Comparison of ENCODE assay signal across 9 cellular contexts in the genomic region with DNA sequence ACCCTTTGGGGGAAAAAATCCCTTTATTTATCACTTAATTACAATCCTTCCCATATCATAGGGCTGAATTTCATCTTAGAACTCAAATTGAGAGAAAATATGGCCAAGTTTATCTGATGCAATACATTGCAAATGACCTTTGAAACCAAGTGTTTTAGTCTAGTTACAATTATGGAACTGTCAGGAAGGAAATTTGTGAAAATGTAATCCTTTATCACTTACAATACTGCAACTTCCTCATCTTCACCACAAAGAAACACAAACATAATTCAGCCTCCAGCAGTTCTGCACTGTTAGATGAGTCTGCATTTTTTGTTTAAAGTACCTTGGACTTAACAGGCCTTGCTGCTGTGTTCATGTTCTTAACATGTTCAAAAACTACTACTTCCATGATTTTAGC. TPM values are rescaled to one million over a fixed set of nuclear protein-coding genes. Genes with fewer than 3 reads are reported as not detected.
DNase-seq lines count a peak whose midpoint lies in the region; ATAC-seq and TF ChIP-seq lines count a peak whose summit lies in the region.
"Had no signal": no experiment of that assay in that cellular context is flagged by ENCODE, and none has a peak within 500 bp of the region (broad histone marks: within the 10 kb centered on the region; RNA-seq: fewer than 3 reads in every experiment).

No MANE protein-coding gene starts in this region.

- H3K36me3 ChIP-seq in mammary epithelial cell (ENCODE audit: insufficient read depth, low read length) (no peaks in the 10 kb centered on the region), gastrocnemius medialis (no peaks in the 10 kb centered on the region)

- no peaks in the 10 kb centered on the region for H3K27me3 ChIP-seq in mammary epithelial cell (ENCODE audit: insufficient read depth, low read length)
- H3K27me3 ChIP-seq in gastrocnemius medialis: no peaks in the 10 kb centered on the region

- no peaks in the 10 kb centered on the region for H3K9me3 ChIP-seq in mammary epithelial cell (replicated peaks; ENCODE audit: insufficient read depth, low read length)
- H3K9me3 ChIP-seq in gastrocnemius medialis: no peaks in the 10 kb centered on the region

- ATAC-seq in gastrocnemius medialis: no peak

- intact Hi-C loops in mammary epithelial cell (cut with micrococcal nuclease): loop anchor here (10.0 kb wide), 1 partner anchor 89 kb away; a partner anchor contains a TSS
- intact Hi-C loops in gastrocnemius medialis (cut with DNase I; ENCODE audit: low total_unique reads): no loop called here

- no peak overlapping the region for H3K9ac ChIP-seq in mammary epithelial cell (ENCODE audit: insufficient read depth, low read length)

- no peaks in the 10 kb centered on the region for H3K79me2 ChIP-seq in mammary epithelial cell (ENCODE audit: insufficient read depth, low read length)

- H2AFZ ChIP-seq in mammary epithelial cell (ENCODE audit: low read depth, low read length): peak overlapping the region; percentile 10

- CTCF ChIA-PET in mammary epithelial cell (lab: Charles Lee; ENCODE audit: low non-redundant PET): no interaction called here

- no TSS peak for BruUV-seq in mammary epithelial cell (replicated peaks; lab: Mats Ljungman, UMichigan)

- TF ChIP-seq CTCF in mammary epithelial cell (conservative IDR thresholded peaks at IDR 0.05 in 1 of 2, IDR thresholded peaks at IDR 0.05 in 1 of 2; ENCODE audit: extremely low read depth in 1 of 2, insufficient read depth in 1 of 2, low read depth in 1 of 2, low read length in 2 of 2): no peak
- no peak for TF ChIP-seq CTCF in gastrocnemius medialis (IDR thresholded peaks at IDR 0.05 in 4 of 5, conservative IDR thresholded peaks at IDR 0.05 in 1 of 5)
- no peak for TF ChIP-seq CTCF in GM10266 (IDR thresholded peaks at IDR 0.05; ENCODE audit: control insufficient read depth, insufficient read depth, low read depth, missing control alignments)

- in situ Hi-C loops in mammary epithelial cell (cut with MboI; ENCODE audit: low sequenced_read_pairs in 2 of 2) (no loop called here), gastrocnemius medialis (cut with MboI; ENCODE audit: low sequenced_read_pairs in 4 of 4) (loop anchor here in 1 of 4 donors (25.0 kb wide), 1 partner anchor 91 kb away; a partner anchor contains a TSS)

- DNase-seq in DMS 273 (lab: John Stamatoyannopoulos, UW; ENCODE audit: unreplicated experiment) (peak; percentile 9), DMS 273 treated with DMSO at 0.1 percent for 48 hours (lab: John Stamatoyannopoulos, UW) (no peak), NCI-H460 (ENCODE audit: extremely low read depth, low read depth) (peak; percentile 77), mammary epithelial cell (no peak), gastrocnemius medialis (no peak), T1000 (lab: John Stamatoyannopoulos, UW) (no peak), GM10266 (ENCODE audit: extremely low spot score) (no peak)
- DNase-seq in stimulated activated CD4-positive, alpha-beta T cell treated with anti-CD3 and anti-CD28 coated beads, Interleukin-2, amount 100 ng/mL, for 48 hours: no peak

- no peak for TF ChIP-seq POLR2A in gastrocnemius medialis (IDR thresholded peaks at IDR 0.05)

- H3K4me2 ChIP-seq in mammary epithelial cell (ENCODE audit: insufficient read depth, low read depth, low read length): no peak overlapping the region

- H3K4me3 ChIP-seq in mammary epithelial cell (replicated peaks in 1 of 3; ENCODE audit: insufficient read depth in 1 of 3, low read depth in 2 of 3, low read length in 3 of 3): no peak overlapping the region
- peak overlapping the region in 3 of 4 donors; percentile 24 to 29 (median 26) for H3K4me3 ChIP-seq in gastrocnemius medialis

- H4K20me1 ChIP-seq in mammary epithelial cell (ENCODE audit: insufficient read depth, low read length): no peaks in the 10 kb centered on the region

- H3K4me1 ChIP-seq in mammary epithelial cell (ENCODE audit: insufficient read depth, low read length) (peaks cover 5% of the 10 kb centered on the region), gastrocnemius medialis (peaks cover 27 to 38% of the 10 kb centered on the region in 2 donors)

- no peak overlapping the region for H3K27ac ChIP-seq in mammary epithelial cell (ENCODE audit: insufficient read depth, low read depth, low read length)
- H3K27ac ChIP-seq in gastrocnemius medialis: peak overlapping the region; percentile 73 to 94 (median 78)
- H3K27ac ChIP-seq: 22Rv1 had no signal

- dilution Hi-C loops in mammary epithelial cell (cut with HindIII; ENCODE audit: low sequenced_read_pairs): no loop called here

RNA-seq across cellular contexts. Expression of a gene that starts 4.6 kb away (rescaled TPM):
- total RNA-seq in NCI-H460 (2014; rRNA removed; shearing (Covaris generic)): 268 and 298 TPM in 2 replicates
- polyA plus RNA-seq in NCI-H460 (2014; cell fraction: nucleus; rRNA removed): 145 and 170 TPM in 2 replicates
- total RNA-seq in mammary epithelial cell (10 to 100 TPM; 38.2 to 66.5 TPM), gastrocnemius medialis (100 to 1,000 TPM in 2 of 4 donors, 10 to 100 TPM in 2; 61.6 to 142 (median 103) TPM)
- polyA plus RNA-seq in mammary epithelial cell: 8.4 TPM
- 17.9 TPM for polyA minus RNA-seq in mammary epithelial cell

RNA-seq across cellular contexts. Expression of a gene that starts 4.8 kb away (rescaled TPM):
- total RNA-seq in NCI-H460 (2014; rRNA removed; shearing (Covaris generic)): 38.2 and 40.4 TPM in 2 replicates
- 3.0 TPM in 1 of 2 replicates, not detected in the other for polyA plus RNA-seq in NCI-H460 (2014; cell fraction: nucleus; rRNA removed)
- total RNA-seq in mammary epithelial cell (1 to 10 TPM; 2.5 to 3.3 TPM), gastrocnemius medialis (10 to 100 TPM in 1 of 4 donors, 1 to 10 TPM in 3; 5.1 to 11.8 (median 6.0) TPM)
- 2.3 TPM for polyA plus RNA-seq in mammary epithelial cell
- polyA minus RNA-seq in mammary epithelial cell: not detected

Comparison
In these comparisons a context has a peak if more than half of its experiments do, and no peak if none do; other contexts are left out.
1. DNase-seq: peak in DMS 273 (single experiment) and NCI-H460 (single experiment); none in DMS 273 treated with DMSO at 0.1 percent for 48 hours (single experiment), mammary epithelial cell (single experiment), gastrocnemius medialis (0 of 2), T1000 (single experiment), stimulated activated CD4-positive, alpha-beta T cell treated with anti-CD3 and anti-CD28 coated beads, Interleukin-2, amount 100 ng/mL, for 48 hours (0 of 2) and GM10266 (single experiment).
2. H3K4me3 ChIP-seq: peak in gastrocnemius medialis (3 of 4); none in mammary epithelial cell (0 of 3).